In the genomic region with DNA sequence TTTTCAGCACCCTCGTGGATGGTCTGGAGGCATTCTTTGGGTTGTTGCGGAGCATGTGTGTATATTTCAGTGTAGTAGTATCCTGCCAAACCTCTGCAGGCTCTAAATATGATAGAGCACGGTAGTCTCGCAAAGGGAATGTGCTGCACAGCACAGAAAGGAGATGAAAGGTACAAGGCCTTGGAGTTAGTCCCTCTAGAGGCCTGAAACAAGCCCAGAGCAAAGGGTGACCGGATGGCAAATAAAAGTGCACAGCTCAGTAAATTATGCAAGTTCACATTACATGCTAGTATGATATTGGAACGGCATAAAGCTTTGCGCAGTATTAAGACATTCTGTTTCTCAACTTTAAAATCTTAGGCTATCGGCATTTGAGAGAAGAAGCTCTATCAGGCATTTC, we compare ENCODE assay signal across 23 cellular contexts.
A peak's percentile ranks its signal among the peaks of the same experiment; 100 is the strongest.
DNase-seq lines count a peak whose midpoint lies in the region; ATAC-seq, FAIRE-seq and TF ChIP-seq lines count a peak whose summit lies in the region.
"Had no signal": no experiment of that assay in that cellular context is flagged by ENCODE, and none has a peak within 500 bp of the region (broad histone marks: within the 10 kb centered on the region; RNA-seq: fewer than 3 reads in every experiment).

No MANE protein-coding gene starts in this region.

- H3K9ac ChIP-seq in K562 (ENCODE audit: insufficient read depth in 1 of 2, low read depth in 2 of 2, low read length in 2 of 2) (no peak overlapping the region), neuronal stem cell (ENCODE audit: low read depth, low read length, poor library complexity) (no peak overlapping the region)

- H3K36me3 Mint-ChIP-seq in CD14-positive monocyte = peaks cover 0 to 2% of the 10 kb centered on the region in 2 donors

- H4K20me1 ChIP-seq in K562 (replicated peaks; ENCODE audit: control insufficient read depth, insufficient read depth, low read length) (no peaks in the 10 kb centered on the region), OCI-LY7 (ENCODE audit: insufficient read depth, low read length) (peaks cover 6% of the 10 kb centered on the region; the same call in 1 of the 2 replicates)

- H3K4me3 ChIP-seq in K562 (no peak overlapping the region), right lobe of liver (no peak overlapping the region), neuronal stem cell (ENCODE audit: low read length in 2 of 2) (no peak overlapping the region), right atrium auricular region (no peak overlapping the region), OCI-LY7 (ENCODE audit: low read depth, low read length, poor library complexity, severe bottlenecking) (no peak overlapping the region)
- H3K4me3 ChIP-seq: A549; BLaER1 treated with 17β-estradiol and CSF1 and Interleukin-3, amounts not matched to agents 10 nM and 100 nM; HAP-1 had no signal

- H3K23ac ChIP-seq in neuronal stem cell (ENCODE audit: low read depth, low read length, poor library complexity) = no peak overlapping the region

- TF ChIP-seq CTCF in CD14-positive monocyte (IDR thresholded peaks at IDR 0.05) = no peak
- no peak for TF ChIP-seq CTCF in K562 (IDR thresholded peaks at IDR 0.05 in 2 of 3, conservative IDR thresholded peaks at IDR 0.05 in 1 of 3; ENCODE audit: insufficient read depth in 2 of 3, low read depth in 1 of 3, low read length in 3 of 3)
- peak in 1 of 4 donors; percentile 15 for TF ChIP-seq CTCF in right lobe of liver (IDR thresholded peaks at IDR 0.05)
- TF ChIP-seq CTCF in right atrium auricular region (IDR thresholded peaks at IDR 0.05) = no peak
- no peak for TF ChIP-seq CTCF in OCI-LY7 (conservative IDR thresholded peaks at IDR 0.05; ENCODE audit: low read length)

- CTCF ChIA-PET in K562 (lab: Yijun Ruan, JAX; ENCODE audit: low intra/inter-chr PET ratio) (no interaction called here), OCI-LY7 (lab: Charles Lee; ENCODE audit: unreplicated experiment) (no interaction called here)

- no peak overlapping the region for H2BK15ac ChIP-seq in neuronal stem cell (ENCODE audit: low read length)

- H3K4me2 ChIP-seq in K562 (ENCODE audit: insufficient read depth, low read length) (no peak overlapping the region), neuronal stem cell (ENCODE audit: insufficient read depth, low read length, poor library complexity, severe bottlenecking) (no peak overlapping the region), OCI-LY7 (ENCODE audit: low read length) (no peak overlapping the region)
- H3K4me2 ChIP-seq: A549 had no signal

- no peaks in the 10 kb centered on the region; a peak in 2 of 5 replicates for H3K4me1 ChIP-seq in K562 (replicated peaks in 1 of 2; ENCODE audit: control insufficient read depth in 2 of 2, insufficient read depth in 2 of 2, low read length in 2 of 2)
- H3K4me1 ChIP-seq in right lobe of liver = peaks cover 0 to 26% (median 0%) of the 10 kb centered on the region in 4 donors
- no peaks in the 10 kb centered on the region for H3K4me1 ChIP-seq in neuronal stem cell (ENCODE audit: control insufficient read depth in 2 of 2, insufficient read depth in 1 of 2, low read depth in 1 of 2, low read length in 2 of 2)
- no peaks in the 10 kb centered on the region for H3K4me1 ChIP-seq in right atrium auricular region
- no peaks in the 10 kb centered on the region for H3K4me1 ChIP-seq in OCI-LY7 (ENCODE audit: insufficient read depth, low read length, poor library complexity, severe bottlenecking)
- H3K4me1 ChIP-seq: A549, BE2C, HAP-1 had no signal

- H3K79me1 ChIP-seq in neuronal stem cell (ENCODE audit: low read depth, low read length) = no peaks in the 10 kb centered on the region

- H3K4me1 Mint-ChIP-seq in CD14-positive monocyte = peaks cover 67% of the 10 kb centered on the region
- H3K4me1 Mint-ChIP-seq: CD4-positive, alpha-beta memory T cell had no signal

- 38% methylated on average over 8 of the region's 8 CpGs for WGBS in K562 (ENCODE audit: insufficient coverage, low coverage, missing lambda C conversion rate)
- WGBS in right lobe of liver (ENCODE audit: insufficient coverage, low coverage, low lambda C conversion rate, missing lambda C conversion rate) = 46% methylated on average over 8 of the region's 8 CpGs
- WGBS in neuronal stem cell (ENCODE audit: extremely low coverage in 2 of 2, insufficient read length in 2 of 2, insufficient replicate concordance in 1 of 2), 2 donors = no CpG with 5 or more reads among the region's 8 CpGs

- no peak overlapping the region for H3K14ac ChIP-seq in neuronal stem cell (ENCODE audit: low read length)

- H3K9me3 ChIP-seq in K562 (replicated peaks; ENCODE audit: control insufficient read depth, insufficient read depth, low read depth, low read length) (no peaks in the 10 kb centered on the region), right lobe of liver (no peaks in the 10 kb centered on the region), neuronal stem cell (replicated peaks in 1 of 2; ENCODE audit: control insufficient read depth in 2 of 2, insufficient read depth in 1 of 2, low read depth in 1 of 2, low read length in 2 of 2) (no peaks in the 10 kb centered on the region), right atrium auricular region (peaks cover 0 to 1% of the 10 kb centered on the region in 2 donors), OCI-LY7 (ENCODE audit: low read length) (no peaks in the 10 kb centered on the region)
- H3K9me3 ChIP-seq: A549, BE2C, HAP-1 had no signal

- no peak overlapping the region for H2BK12ac ChIP-seq in neuronal stem cell (ENCODE audit: low read length)

- H2AFZ ChIP-seq in K562 (ENCODE audit: low read depth, low read length) (no peak overlapping the region), neuronal stem cell (ENCODE audit: low read length) (no peak overlapping the region), OCI-LY7 (ENCODE audit: low read length) (no peak overlapping the region)

- H3K27me3 ChIP-seq in K562 (ENCODE audit: control insufficient read depth in 2 of 2, insufficient read depth in 2 of 2, low read length in 2 of 2) (peaks cover 7 to 11% of the 10 kb centered on the region in 2 experiments; a peak in 4 of 5 replicates), right lobe of liver (no peaks in the 10 kb centered on the region), neuronal stem cell (ENCODE audit: control insufficient read depth in 3 of 3, insufficient read depth in 3 of 3, low read depth in 1 of 3, low read length in 3 of 3) (no peaks in the 10 kb centered on the region), right atrium auricular region (no peaks in the 10 kb centered on the region)
- H3K27me3 ChIP-seq: BE2C; BLaER1 treated with 17β-estradiol and CSF1 and Interleukin-3, amounts not matched to agents 10 nM and 100 nM had no signal

- DNase-seq in CD14-positive monocyte (ENCODE audit: low spot score) (no peak), K562 (ENCODE audit: extremely low read depth in 1 of 4, low spot score in 3 of 4) (no peak), right lobe of liver (no peak), neuronal stem cell (ENCODE audit: low spot score) (no peak), right atrium auricular region (ENCODE audit: low spot score) (no peak), NCI-H524 treated with DMSO at 0.1 percent for 48 hours (lab: John Stamatoyannopoulos, UW) (no peak), OCI-LY7 (ENCODE audit: low spot score) (no peak)
- DNase-seq: ACHN; AML-193; BE2C; Calu3; CD4-positive, alpha-beta memory T cell; COR-L47; DMS53; DMS79 treated with DMSO at 0.1 percent for 48 hours; GOT3; HFFc6 had no signal

- no peak for TF ChIP-seq EP300 in K562 (IDR thresholded peaks at IDR 0.05; ENCODE audit: low read length)

- H3K9me1 ChIP-seq in K562 (ENCODE audit: control insufficient read depth, insufficient read depth, low read length) = no peaks in the 10 kb centered on the region

- no peak overlapping the region for H4K8ac ChIP-seq in neuronal stem cell (ENCODE audit: low read depth, low read length)

- H3K27ac ChIP-seq in K562 (ENCODE audit: extremely low read depth, low read depth, low read length) = no peak overlapping the region
- no peak overlapping the region for H3K27ac ChIP-seq in right lobe of liver
- no peak overlapping the region for H3K27ac ChIP-seq in neuronal stem cell (replicated peaks; ENCODE audit: low read length)
- no peak overlapping the region for H3K27ac ChIP-seq in right atrium auricular region
- no peak overlapping the region for H3K27ac ChIP-seq in OCI-LY7 (ENCODE audit: low read depth, low read length, poor library complexity, severe bottlenecking)
- H3K27ac ChIP-seq: A549 had no signal

- no peak for ATAC-seq in K562
- peak; percentile 77 to 83 (median 80) for ATAC-seq in right lobe of liver
- ATAC-seq: A549 had no signal

- H3K79me2 ChIP-seq in K562 (ENCODE audit: control insufficient read depth, insufficient read depth, low read length) = no peaks in the 10 kb centered on the region
- H3K79me2 ChIP-seq in OCI-LY7 (ENCODE audit: insufficient read depth, low read depth, low read length) = no peaks in the 10 kb centered on the region

- H4K91ac ChIP-seq in neuronal stem cell (ENCODE audit: low read depth, low read length, poor library complexity) = no peak overlapping the region

- BruUV-seq in K562 (replicated peaks; lab: Mats Ljungman, UMichigan) (no TSS peak), OCI-LY7 (replicated peaks; lab: Mats Ljungman, UMichigan) (no TSS peak)

- H3K27me3 Mint-ChIP-seq in CD14-positive monocyte (ENCODE audit: low read depth in 3 of 3) = no peaks in the 10 kb centered on the region

- H3K4me3 Mint-ChIP-seq in CD14-positive monocyte = no peak overlapping the region
- H3K4me3 Mint-ChIP-seq: CD4-positive, alpha-beta memory T cell; HFFc6 had no signal

- intact Hi-C loops in CD14-positive monocyte (cut with micrococcal nuclease) (no loop called here), K562 (cut with micrococcal nuclease) (no loop called here), right lobe of liver (cut with DNase I) (no loop called here), OCI-LY7 (cut with micrococcal nuclease; ENCODE audit: unreplicated experiment) (no loop called here)

- no peak overlapping the region for H3K4ac ChIP-seq in neuronal stem cell (ENCODE audit: low read length)

- peaks cover 0 to 3% (median 0%) of the 10 kb centered on the region in 7 donors for H3K9me3 Mint-ChIP-seq in CD14-positive monocyte
- H3K9me3 Mint-ChIP-seq: HFFc6 had no signal

- no peak for TF ChIP-seq RAD21 in K562 (CRISPR knock-in tag; conservative IDR thresholded peaks at IDR 0.05 in 1 of 2, IDR thresholded peaks at IDR 0.05 in 1 of 2)

- H3K18ac ChIP-seq in neuronal stem cell (ENCODE audit: low read length) = peak overlapping the region; percentile 17

- no peak overlapping the region for H2BK5ac ChIP-seq in neuronal stem cell (ENCODE audit: low read length)

- POLR2A ChIA-PET in K562 (lab: Yijun Ruan, JAX) (interaction anchor here (1.9 kb wide), 1 partner anchor 12 kb away, joined by 8 read pairs; no protein-coding TSS in a partner anchor), OCI-LY7 (lab: Charles Lee) (no interaction called here)

- TF ChIP-seq POLR2A in K562 (conservative IDR thresholded peaks at IDR 0.05) (no peak), right lobe of liver (IDR thresholded peaks at IDR 0.05) (no peak)

- H2AK5ac ChIP-seq in neuronal stem cell (ENCODE audit: low read depth, low read length) = no peak overlapping the region

- H3K9me2 ChIP-seq in OCI-LY7 (ENCODE audit: insufficient read depth, low read length) = no peaks in the 10 kb centered on the region

- peak; percentile 40 for FAIRE-seq in K562 (lab: Jason Lieb, UNC)
- FAIRE-seq: A549, G401.6, GM12892, H54 had no signal

- peak overlapping the region; percentile 63 to 88 (median 84) for H3K27ac Mint-ChIP-seq in CD14-positive monocyte
- H3K27ac Mint-ChIP-seq: CD4-positive, alpha-beta memory T cell; HFFc6 had no signal

- H3K36me3 ChIP-seq in K562 (ENCODE audit: control insufficient read depth, insufficient read depth, low read length) (no peaks in the 10 kb centered on the region), right lobe of liver (no peaks in the 10 kb centered on the region), neuronal stem cell (replicated peaks in 1 of 2; ENCODE audit: control insufficient read depth in 2 of 2, insufficient read depth in 2 of 2, low read length in 2 of 2) (no peaks in the 10 kb centered on the region), right atrium auricular region (no peaks in the 10 kb centered on the region), OCI-LY7 (ENCODE audit: insufficient read depth, low read length) (peaks cover 18% of the 10 kb centered on the region)
- H3K36me3 ChIP-seq: BE2C, HAP-1 had no signal

- in situ Hi-C loops in K562 (cut with MboI) = no loop called here

- H2BK120ac ChIP-seq in neuronal stem cell (ENCODE audit: low read depth, low read length) = no peak overlapping the region
